ENCODE assay signal across 8 cellular contexts in the genomic region with DNA sequence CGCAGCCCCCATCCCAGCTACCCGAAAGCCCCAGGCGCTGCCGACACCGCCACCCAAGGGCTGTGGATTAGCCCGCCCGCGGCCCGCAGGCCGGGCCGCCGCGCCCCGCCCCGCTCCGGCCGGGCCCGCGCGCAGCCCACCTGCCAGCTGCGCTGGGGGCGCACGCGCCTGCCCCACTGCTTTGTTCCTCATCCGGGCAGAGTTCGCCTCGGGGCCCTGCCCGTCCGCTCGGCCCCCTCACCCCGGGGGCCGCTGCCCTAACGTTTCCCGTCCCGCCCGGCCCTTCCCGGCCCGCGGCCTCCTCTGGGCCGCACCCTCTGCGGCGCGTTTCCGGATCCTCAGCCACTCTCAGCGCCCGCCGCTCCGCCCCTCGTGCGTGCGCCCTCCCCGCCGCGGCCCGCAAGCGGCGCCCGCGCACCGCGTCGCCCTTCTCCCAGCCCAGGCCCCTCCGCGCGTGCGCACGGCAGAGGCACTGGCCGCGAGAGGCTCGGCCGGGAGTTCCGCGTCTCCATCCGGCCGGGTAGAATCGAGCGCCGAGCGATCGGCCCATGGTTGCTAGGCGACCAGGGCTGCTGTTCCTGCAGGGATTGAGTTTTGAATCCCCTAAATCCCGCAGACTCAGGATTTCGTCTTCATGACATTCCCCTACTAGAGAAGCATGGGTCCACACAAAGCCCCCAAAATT.
DNase-seq lines count a peak whose midpoint lies in the region; ATAC-seq and TF ChIP-seq lines count a peak whose summit lies in the region.

PRDM4 (minus strand) TSS at position 321 of the 685 bp plus-strand sequence. CDS start 622 bp downstream, outside the sequence.

- H3K4me3 ChIP-seq in AG10803 (ENCODE audit: low read length) = peak within 1 kb of the TSS; percentile 92

- peak within 1 kb of the TSS; percentile 88 for H3K4me3 Mint-ChIP-seq in central memory CD8-positive, alpha-beta T cell

- peak; percentile 93 for DNase-seq in AG10803 (ENCODE audit: low read depth)
- peak; percentile 91 for DNase-seq in NCI-H345 treated with DMSO at 0.1 percent for 48 hours (lab: John Stamatoyannopoulos, UW; ENCODE audit: unreplicated experiment)
- peak; percentile 78 for DNase-seq in activated CD4-positive, CD25-positive, alpha-beta regulatory T cell treated with anti-CD3 and anti-CD28 coated beads, Interleukin-2, amount 50 U/mL, for 16 hours (ENCODE audit: low read depth, low spot score)
- peak; percentile 75 to 85 for DNase-seq in central memory CD8-positive, alpha-beta T cell (ENCODE audit: low spot score in 2 of 2)
- DNase-seq in islet precursor cell = peak; percentile 99
- peak; percentile 75 to 88 (median 80) for DNase-seq in stimulated activated CD4-positive, alpha-beta T cell treated with anti-CD3 and anti-CD28 coated beads, Interleukin-12 subunit alpha, Interleukin-12 subunit beta, amount 100 ng/mL, for 48 hours (ENCODE audit: low read depth in 2 of 3, low spot score in 1 of 3)

- peaks cover 31% of the 10 kb centered on the region for H3K4me1 Mint-ChIP-seq in central memory CD8-positive, alpha-beta T cell

- H3K27me3 Mint-ChIP-seq in central memory CD8-positive, alpha-beta T cell = no peaks in the 10 kb centered on the region

- ATAC-seq in GM19025 (IDR thresholded peaks at IDR 0.05; ENCODE audit: low read depth, unreplicated experiment) = peak; percentile 91
- peak; percentile 93 for ATAC-seq in HG03342 (IDR thresholded peaks at IDR 0.05; ENCODE audit: unreplicated experiment)
- ATAC-seq in central memory CD8-positive, alpha-beta T cell (replicated peaks; ENCODE audit: extremely low read depth, poor library complexity, severe bottlenecking) = peak; percentile 95

- peaks cover 17% of the 10 kb centered on the region for H3K36me3 Mint-ChIP-seq in central memory CD8-positive, alpha-beta T cell (ENCODE audit: insufficient read depth)

- no peaks in the 10 kb centered on the region for H3K9me3 Mint-ChIP-seq in central memory CD8-positive, alpha-beta T cell

- H3K27ac Mint-ChIP-seq in central memory CD8-positive, alpha-beta T cell (ENCODE audit: low read depth) = peak within 1 kb of the TSS; percentile 77

- TF ChIP-seq CTCF in AG10803 (conservative IDR thresholded peaks at IDR 0.05; ENCODE audit: low read length) = no peak

Comparison
In these comparisons a context has a peak if more than half of its experiments do, and no peak if none do; other contexts are left out.
1. Peak in every context shown above with its lines: DNase-seq, ATAC-seq and H3K4me3 ChIP-seq.